Comparison of ENCODE assay signal across 10 cellular contexts in genomic region chr5:73654171-73654811, GRCh38. TPM values are rescaled to one million over a fixed set of nuclear protein-coding genes. Genes with fewer than 3 reads are reported as not detected.
DNase-seq lines count a peak whose midpoint lies in the region; ATAC-seq, FAIRE-seq and TF ChIP-seq lines count a peak whose summit lies in the region.
"Had no signal": no experiment of that assay in that cellular context is flagged by ENCODE, and none has a peak within 500 bp of the region (broad histone marks: within the 10 kb centered on the region; RNA-seq: fewer than 3 reads in every experiment).

No MANE protein-coding gene starts in this region.

- peaks cover 0 to 19% of the 10 kb centered on the region in 2 donors for H3K4me1 ChIP-seq in adrenal gland (replicated peaks in 1 of 2)
- peaks cover 9% of the 10 kb centered on the region for H3K4me1 ChIP-seq in mucosa of descending colon (ENCODE audit: low read depth)
- H3K4me1 ChIP-seq in thyroid gland = peaks cover 9 to 12% of the 10 kb centered on the region in 2 donors

- H3K36me3 Mint-ChIP-seq in nephron progenitor cell (ENCODE audit: low read depth) = no peaks in the 10 kb centered on the region
- H3K36me3 Mint-ChIP-seq: natural killer cell treated with Interleukin-12 subunit alpha and Interleukin-12 subunit beta and Interleukin-15 and Interleukin-18, amount 100 ng/mL, for 72 hours had no signal

- no peaks in the 10 kb centered on the region for H3K36me3 ChIP-seq in adrenal gland (replicated peaks in 1 of 2)
- H3K36me3 ChIP-seq in mucosa of descending colon (ENCODE audit: low read depth) = no peaks in the 10 kb centered on the region
- no peaks in the 10 kb centered on the region for H3K36me3 ChIP-seq in thyroid gland
- H3K36me3 ChIP-seq: gastroesophageal sphincter had no signal

- intact Hi-C loops in adrenal gland (cut with DNase I) = no loop called here
- intact Hi-C loops in mucosa of descending colon (cut with DNase I, micrococcal nuclease) = no loop called here
- intact Hi-C loops in thyroid gland (cut with DNase I) = no loop called here

- H3K27me3 ChIP-seq in adrenal gland = no peaks in the 10 kb centered on the region
- no peaks in the 10 kb centered on the region for H3K27me3 ChIP-seq in thyroid gland
- H3K27me3 ChIP-seq: gastroesophageal sphincter had no signal

- 56 to 65% (median 59%) methylated on average over 3 of the region's 3 CpGs for WGBS in adrenal gland, 4 donors
- 66 to 86% methylated on average over 3 of the region's 3 CpGs for WGBS in thyroid gland, 2 donors

- TF ChIP-seq CTCF in adrenal gland (IDR thresholded peaks at IDR 0.05) (no peak), mucosa of descending colon (IDR thresholded peaks at IDR 0.05) (no peak), thyroid gland (IDR thresholded peaks at IDR 0.05) (no peak), nephron progenitor cell (IDR thresholded peaks at IDR 0.05) (no peak)

- no peaks in the 10 kb centered on the region for H3K9me3 Mint-ChIP-seq in nephron progenitor cell

- H3K4me3 Mint-ChIP-seq in nephron progenitor cell = no peak overlapping the region
- H3K4me3 Mint-ChIP-seq: natural killer cell treated with Interleukin-12 subunit alpha and Interleukin-12 subunit beta and Interleukin-15 and Interleukin-18, amount 100 ng/mL, for 72 hours had no signal

- peak; percentile 78 for ATAC-seq in HG02870 (IDR thresholded peaks at IDR 0.05; ENCODE audit: unreplicated experiment)
- peak; percentile 60 for ATAC-seq in mucosa of descending colon
- no peak for ATAC-seq in GM18858 (IDR thresholded peaks at IDR 0.05; ENCODE audit: unreplicated experiment)
- ATAC-seq: gastroesophageal sphincter had no signal

- no peak overlapping the region for H3K27ac Mint-ChIP-seq in nephron progenitor cell
- H3K27ac Mint-ChIP-seq: natural killer cell treated with Interleukin-12 subunit alpha and Interleukin-12 subunit beta and Interleukin-15 and Interleukin-18, amount 100 ng/mL, for 72 hours had no signal

- no peaks in the 10 kb centered on the region for H3K4me1 Mint-ChIP-seq in nephron progenitor cell

- H3K4me3 ChIP-seq in adrenal gland = no peak overlapping the region
- H3K4me3 ChIP-seq in mucosa of descending colon = no peak overlapping the region
- H3K4me3 ChIP-seq in thyroid gland (replicated peaks in 1 of 3) = no peak overlapping the region
- H3K4me3 ChIP-seq: gastroesophageal sphincter had no signal

- peak; percentile 51 for FAIRE-seq in GM12892 (lab: Jason Lieb, UNC)

- peaks cover 17% of the 10 kb centered on the region for H3K27me3 Mint-ChIP-seq in nephron progenitor cell (ENCODE audit: low read depth, poor library complexity)

- H3K27ac ChIP-seq in adrenal gland (peak overlapping the region; percentile 9 to 78 (median 43)), thyroid gland (no peak overlapping the region)
- H3K27ac ChIP-seq: gastroesophageal sphincter had no signal

- H3K9me3 ChIP-seq in adrenal gland (replicated peaks in 1 of 3) (no peaks in the 10 kb centered on the region), mucosa of descending colon (no peaks in the 10 kb centered on the region), thyroid gland (no peaks in the 10 kb centered on the region)
- H3K9me3 ChIP-seq: gastroesophageal sphincter had no signal

- DNase-seq in GM12892 (ENCODE audit: insufficient read length) (no peak), adrenal gland (peak in 2 of 7 donors; percentile 32 to 42), mucosa of descending colon (no peak), thyroid gland (no peak), NK-92 (lab: John Stamatoyannopoulos, UW; ENCODE audit: unreplicated experiment) (no peak), nephron progenitor cell (no peak)

- no peak for TF ChIP-seq POLR2A in GM12892 (IDR thresholded peaks at IDR 0.05; ENCODE audit: low read depth, low read length)
- TF ChIP-seq POLR2A in adrenal gland (IDR thresholded peaks at IDR 0.05) = no peak
- TF ChIP-seq POLR2A in thyroid gland (IDR thresholded peaks at IDR 0.05) = no peak

RNA-seq across cellular contexts. Expression of gene ARHGEF28, which starts 28.3 kb away (rescaled TPM):
- polyA plus RNA-seq in GM12892 (2012; ENCODE audit: missing spikeins) = 0.64 TPM
- total RNA-seq in adrenal gland (100 to 1,000 TPM in 1 of 8 donors, 10 to 100 TPM in 7; 33.5 to 138 (median 60.0) TPM), mucosa of descending colon (10 to 100 TPM in 2 of 3 donors, 1 to 10 TPM in 1; 5.4 to 21.7 (median 11.6) TPM), thyroid gland (10 to 100 TPM; 43.6 to 58.8 (median 55.3) TPM)
- 10 to 100 TPM; 25.3 to 40.9 (median 32.9) TPM for polyA plus RNA-seq in adrenal gland

Comparison
In these comparisons a context has a peak if more than half of its experiments do, and no peak if none do; other contexts are left out.
1. H3K27ac ChIP-seq: peak in adrenal gland (5 of 5); none in thyroid gland (0 of 3).